Comparison of ENCODE assay signal across 24 cellular contexts in genomic region chr4:163139048-163139447, GRCh38.
"Had no signal": no experiment of that assay in that cellular context is flagged by ENCODE, and none has a peak within 500 bp of the region (broad histone marks: within the 10 kb centered on the region; RNA-seq: fewer than 3 reads in every experiment).

No MANE protein-coding gene starts in this region.

- H3K4me3 ChIP-seq: neural progenitor cell, ovary, psoas muscle, right lobe of liver, sigmoid colon, stomach, thoracic aorta, thyroid gland, tibial nerve, vagina had no signal

- H3K27me3 ChIP-seq: neural progenitor cell, ovary, right lobe of liver, sigmoid colon, stomach, thyroid gland, tibial nerve, vagina had no signal

- FAIRE-seq: small intestine, urothelium cell line had no signal

- ATAC-seq: natural killer cell; psoas muscle; right cardiac atrium; right lobe of liver; stimulated activated effector memory CD8-positive, alpha-beta T cell treated with anti-CD3 and anti-CD28 coated beads, Interleukin-12 subunit alpha, Interleukin-12 subunit beta, amount 100 ng/mL, for 72 hours; stimulated activated naive B cell treated with anti-CD40 and anti-IgM and Interleukin-4, amounts not matched to agents 10 μg/mL and 1 μg/mL and 100 μg/mL, for 72 hours had no signal

- H3K9ac ChIP-seq: neural progenitor cell, parathyroid adenoma had no signal

- H3K36me3 ChIP-seq: ovary, thoracic aorta, thyroid gland, vagina had no signal

- DNase-seq: natural killer cell; occipital lobe; ovary; posterior cingulate gyrus; psoas muscle; right cardiac atrium; right lobe of liver; sigmoid colon; small intestine; stimulated activated CD4-positive, alpha-beta T cell treated with anti-CD3 and anti-CD28 coated beads, Interleukin-15, amount 100 ng/mL, for 24 hours; stimulated activated CD4-positive, alpha-beta T cell treated with anti-CD3 and anti-CD28 coated beads, Interleukin-2, amount 100 ng/mL, for 24 hours; stimulated activated CD4-positive, alpha-beta T cell treated with anti-CD3 and anti-CD28 coated beads, Interleukin-2, amount 100 ng/mL, for 48 hours; stimulated activated CD4-positive, alpha-beta T cell treated with anti-CD3 and anti-CD28 coated beads, Interleukin-4, amount 100 ng/mL, for 24 hours; stimulated activated naive B cell treated with anti-CD40 and anti-IgM and Interleukin-4, amounts not matched to agents 10 μg/mL and 1 μg/mL and 100 μg/mL, for 72 hours; stimulated activated naive CD4-positive, alpha-beta T cell treated with Interleukin-2 at 50 U/mL for 16 hours; stomach; thyroid gland had no signal

- H3K4me1 ChIP-seq: neural progenitor cell, parathyroid adenoma, psoas muscle, right lobe of liver, sigmoid colon, stomach, thyroid gland, vagina had no signal

- H3K27ac ChIP-seq: neural progenitor cell, ovary, parathyroid adenoma, psoas muscle, right lobe of liver, sigmoid colon, stomach, thoracic aorta, thyroid gland, tibial nerve, vagina had no signal

- H3K9me3 ChIP-seq: ovary, psoas muscle, right lobe of liver, sigmoid colon, stomach, thoracic aorta, thyroid gland, tibial nerve, vagina had no signal
